ENCODE assay signal across 25 cellular contexts in genomic region chr6:11773581-11773980, GRCh38. TPM values are rescaled to one million over a fixed set of nuclear protein-coding genes. Genes with fewer than 3 reads are reported as not detected.
"Had no signal": no experiment of that assay in that cellular context is flagged by ENCODE, and none has a peak within 500 bp of the region (broad histone marks: within the 10 kb centered on the region; RNA-seq: fewer than 3 reads in every experiment).

No MANE protein-coding gene starts in this region.

- H3K36me3 Mint-ChIP-seq: activated naive CD4-positive, alpha-beta T cell treated with anti-CD3 and anti-CD28 coated beads, Interleukin-2, amount 10 ng/mL, durations not matched to agents 7 days and 5 days; activated naive CD8-positive, alpha-beta T cell treated with anti-CD3 and anti-CD28 coated beads for 36 hours had no signal

- H3K4me1 Mint-ChIP-seq: activated naive CD4-positive, alpha-beta T cell treated with anti-CD3 and anti-CD28 coated beads, Interleukin-2, amount 10 ng/mL, durations not matched to agents 7 days and 5 days had no signal

- H3K27ac Mint-ChIP-seq: activated CD8-positive, alpha-beta T cell treated with anti-CD3 and anti-CD28 coated beads for 36 hours; activated naive CD4-positive, alpha-beta T cell treated with anti-CD3 and anti-CD28 coated beads, Interleukin-2, amount 10 ng/mL, durations not matched to agents 7 days and 5 days; activated naive CD8-positive, alpha-beta T cell treated with anti-CD3 and anti-CD28 coated beads for 36 hours; activated T-cell treated with anti-CD3 and anti-CD28 coated beads, Interleukin-2, amount 50 U/mL, for 72 hours; activated T-helper 2 cell treated with anti-CD3 and anti-CD28 coated beads, Interferon-gamma antibody, Interleukin-2, Interleukin-4, amounts not matched to agents 10 μg/mL and 5 μg/mL and 100 μg/mL, durations not matched to agents 14 hours and 24 hours and 36 hours; T-helper 1 cell treated with Interleukin-12 subunit alpha and Interleukin-12 subunit beta and Interleukin-4 antibody, amounts not matched to agents 30 μg/mL and 1 μg/mL, for 36 hours had no signal

- H3K27me3 ChIP-seq: brain microvascular endothelial cell, cardiac muscle cell, Peyer's patch had no signal

- H3K4me3 ChIP-seq: cardiac muscle cell, Peyer's patch had no signal

- H3K27me3 Mint-ChIP-seq: activated CD8-positive, alpha-beta T cell treated with anti-CD3 and anti-CD28 coated beads for 36 hours; activated naive CD4-positive, alpha-beta T cell treated with anti-CD3 and anti-CD28 coated beads, Interleukin-2, amount 10 ng/mL, durations not matched to agents 7 days and 5 days; activated naive CD8-positive, alpha-beta T cell treated with anti-CD3 and anti-CD28 coated beads for 36 hours had no signal

- H3K27ac ChIP-seq: brain microvascular endothelial cell, cardiac muscle cell, Peyer's patch had no signal

- H3K9me3 Mint-ChIP-seq: activated CD8-positive, alpha-beta T cell treated with anti-CD3 and anti-CD28 coated beads for 36 hours; activated naive CD4-positive, alpha-beta T cell treated with anti-CD3 and anti-CD28 coated beads, Interleukin-2, amount 10 ng/mL, durations not matched to agents 7 days and 5 days; activated naive CD8-positive, alpha-beta T cell treated with anti-CD3 and anti-CD28 coated beads for 36 hours; activated T-cell treated with anti-CD3 and anti-CD28 coated beads, Interleukin-2, amount 50 U/mL, for 72 hours; activated T-helper 2 cell treated with anti-CD3 and anti-CD28 coated beads, Interferon-gamma antibody, Interleukin-2, Interleukin-4, amounts not matched to agents 10 μg/mL and 5 μg/mL and 100 μg/mL, durations not matched to agents 14 hours and 24 hours and 36 hours; T-helper 1 cell treated with Interleukin-12 subunit alpha and Interleukin-12 subunit beta and Interleukin-4 antibody, amounts not matched to agents 30 μg/mL and 1 μg/mL, for 36 hours had no signal

- DNase-seq: activated CD4-positive, alpha-beta T cell treated with anti-CD3 and anti-CD28 coated beads for 4 hours; activated CD8-positive, alpha-beta memory T cell treated with anti-CD3 and anti-CD28 coated beads, Interleukin-2, amount 50 U/mL, for 4 hours; activated CD8-positive, alpha-beta T cell treated with anti-CD3 and anti-CD28 coated beads for 36 hours; activated gamma-delta T cell treated with Interleukin-2 at 50 U/mL for 16 hours; activated naive CD4-positive, alpha-beta T cell treated with anti-CD3 and anti-CD28 coated beads, Interleukin-2, amount 10 ng/mL, durations not matched to agents 7 days and 5 days; activated naive CD8-positive, alpha-beta T cell treated with anti-CD3 and anti-CD28 coated beads for 36 hours; activated T-cell treated with anti-CD3 and anti-CD28 coated beads, Interleukin-2, amount 50 U/mL, for 72 hours; brain microvascular endothelial cell; Kasumi-1; KBM-7; NCI-H1048; NCI-H146; NCI-H187 treated with DMSO at 0.1 percent for 48 hours; NCI-H2081 treated with DMSO at 0.1 percent for 48 hours; NCI-H2227 treated with DMSO at 0.1 percent for 48 hours; NCI-H526 treated with DMSO at 0.1 percent for 48 hours; NK-92 treated with Interleukin-12 subunit alpha and Interleukin-12 subunit beta, amount 100 ng/mL, for 24 hours; OCI-M1; Peyer's patch; SHP77 treated with DMSO at 0.1 percent for 48 hours had no signal

- H3K4me3 Mint-ChIP-seq: activated CD8-positive, alpha-beta T cell treated with anti-CD3 and anti-CD28 coated beads for 36 hours; activated naive CD4-positive, alpha-beta T cell treated with anti-CD3 and anti-CD28 coated beads, Interleukin-2, amount 10 ng/mL, durations not matched to agents 7 days and 5 days; activated naive CD8-positive, alpha-beta T cell treated with anti-CD3 and anti-CD28 coated beads for 36 hours; activated T-cell treated with anti-CD3 and anti-CD28 coated beads, Interleukin-2, amount 50 U/mL, for 72 hours; T-helper 1 cell treated with Interleukin-12 subunit alpha and Interleukin-12 subunit beta and Interleukin-4 antibody, amounts not matched to agents 30 μg/mL and 1 μg/mL, for 36 hours had no signal

- ATAC-seq: activated CD4-positive, CD25-positive, alpha-beta regulatory T cell treated with anti-CD3 and anti-CD28 coated beads, Interleukin-2, amount 50 U/mL, for 24 hours; activated CD8-positive, alpha-beta T cell treated with anti-CD3 and anti-CD28 coated beads for 36 hours; activated T-cell treated with anti-CD3 and anti-CD28 coated beads, Interleukin-2, amount 50 U/mL, for 72 hours had no signal

- H3K9me3 ChIP-seq: Peyer's patch had no signal

- H3K36me3 ChIP-seq: brain microvascular endothelial cell, cardiac muscle cell, Peyer's patch had no signal

RNA-seq across cellular contexts. Expression of gene ADTRP, which starts 5.0 kb away (rescaled TPM):
- total RNA-seq: cardiac muscle cell, SK-MEL-5 had no signal
- polyA plus RNA-seq: cardiac muscle cell had no signal
